1 cellular context compared by ENCODE assay signal in the genomic region with DNA sequence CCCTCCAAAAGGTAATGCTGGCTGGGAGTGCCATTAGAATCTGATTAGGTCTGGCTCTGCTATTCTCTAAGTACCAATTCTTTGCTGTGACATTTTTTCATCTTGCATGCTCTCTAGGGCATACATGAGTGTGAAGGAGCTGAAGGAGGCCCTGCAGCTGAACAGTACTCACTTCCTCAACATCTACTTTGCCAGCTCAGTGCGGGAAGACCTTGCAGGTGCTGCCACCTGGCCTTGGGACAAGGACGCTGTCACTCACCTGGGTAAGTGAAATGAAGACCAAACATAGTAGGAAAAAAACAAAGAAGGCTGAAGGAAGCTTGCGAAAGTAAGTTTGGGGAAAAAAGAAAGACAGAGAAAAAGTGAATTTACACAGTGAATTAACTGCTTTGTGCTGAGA.
TF ChIP-seq lines count a peak whose summit lies in the region.

No MANE protein-coding gene starts in this region.

TF ChIP-seq in GM23338, 12 proteins besides CTCF, POLR2A, EP300 and RAD21 (continued from another document):
- TF ChIP-seq, protein P1, sequence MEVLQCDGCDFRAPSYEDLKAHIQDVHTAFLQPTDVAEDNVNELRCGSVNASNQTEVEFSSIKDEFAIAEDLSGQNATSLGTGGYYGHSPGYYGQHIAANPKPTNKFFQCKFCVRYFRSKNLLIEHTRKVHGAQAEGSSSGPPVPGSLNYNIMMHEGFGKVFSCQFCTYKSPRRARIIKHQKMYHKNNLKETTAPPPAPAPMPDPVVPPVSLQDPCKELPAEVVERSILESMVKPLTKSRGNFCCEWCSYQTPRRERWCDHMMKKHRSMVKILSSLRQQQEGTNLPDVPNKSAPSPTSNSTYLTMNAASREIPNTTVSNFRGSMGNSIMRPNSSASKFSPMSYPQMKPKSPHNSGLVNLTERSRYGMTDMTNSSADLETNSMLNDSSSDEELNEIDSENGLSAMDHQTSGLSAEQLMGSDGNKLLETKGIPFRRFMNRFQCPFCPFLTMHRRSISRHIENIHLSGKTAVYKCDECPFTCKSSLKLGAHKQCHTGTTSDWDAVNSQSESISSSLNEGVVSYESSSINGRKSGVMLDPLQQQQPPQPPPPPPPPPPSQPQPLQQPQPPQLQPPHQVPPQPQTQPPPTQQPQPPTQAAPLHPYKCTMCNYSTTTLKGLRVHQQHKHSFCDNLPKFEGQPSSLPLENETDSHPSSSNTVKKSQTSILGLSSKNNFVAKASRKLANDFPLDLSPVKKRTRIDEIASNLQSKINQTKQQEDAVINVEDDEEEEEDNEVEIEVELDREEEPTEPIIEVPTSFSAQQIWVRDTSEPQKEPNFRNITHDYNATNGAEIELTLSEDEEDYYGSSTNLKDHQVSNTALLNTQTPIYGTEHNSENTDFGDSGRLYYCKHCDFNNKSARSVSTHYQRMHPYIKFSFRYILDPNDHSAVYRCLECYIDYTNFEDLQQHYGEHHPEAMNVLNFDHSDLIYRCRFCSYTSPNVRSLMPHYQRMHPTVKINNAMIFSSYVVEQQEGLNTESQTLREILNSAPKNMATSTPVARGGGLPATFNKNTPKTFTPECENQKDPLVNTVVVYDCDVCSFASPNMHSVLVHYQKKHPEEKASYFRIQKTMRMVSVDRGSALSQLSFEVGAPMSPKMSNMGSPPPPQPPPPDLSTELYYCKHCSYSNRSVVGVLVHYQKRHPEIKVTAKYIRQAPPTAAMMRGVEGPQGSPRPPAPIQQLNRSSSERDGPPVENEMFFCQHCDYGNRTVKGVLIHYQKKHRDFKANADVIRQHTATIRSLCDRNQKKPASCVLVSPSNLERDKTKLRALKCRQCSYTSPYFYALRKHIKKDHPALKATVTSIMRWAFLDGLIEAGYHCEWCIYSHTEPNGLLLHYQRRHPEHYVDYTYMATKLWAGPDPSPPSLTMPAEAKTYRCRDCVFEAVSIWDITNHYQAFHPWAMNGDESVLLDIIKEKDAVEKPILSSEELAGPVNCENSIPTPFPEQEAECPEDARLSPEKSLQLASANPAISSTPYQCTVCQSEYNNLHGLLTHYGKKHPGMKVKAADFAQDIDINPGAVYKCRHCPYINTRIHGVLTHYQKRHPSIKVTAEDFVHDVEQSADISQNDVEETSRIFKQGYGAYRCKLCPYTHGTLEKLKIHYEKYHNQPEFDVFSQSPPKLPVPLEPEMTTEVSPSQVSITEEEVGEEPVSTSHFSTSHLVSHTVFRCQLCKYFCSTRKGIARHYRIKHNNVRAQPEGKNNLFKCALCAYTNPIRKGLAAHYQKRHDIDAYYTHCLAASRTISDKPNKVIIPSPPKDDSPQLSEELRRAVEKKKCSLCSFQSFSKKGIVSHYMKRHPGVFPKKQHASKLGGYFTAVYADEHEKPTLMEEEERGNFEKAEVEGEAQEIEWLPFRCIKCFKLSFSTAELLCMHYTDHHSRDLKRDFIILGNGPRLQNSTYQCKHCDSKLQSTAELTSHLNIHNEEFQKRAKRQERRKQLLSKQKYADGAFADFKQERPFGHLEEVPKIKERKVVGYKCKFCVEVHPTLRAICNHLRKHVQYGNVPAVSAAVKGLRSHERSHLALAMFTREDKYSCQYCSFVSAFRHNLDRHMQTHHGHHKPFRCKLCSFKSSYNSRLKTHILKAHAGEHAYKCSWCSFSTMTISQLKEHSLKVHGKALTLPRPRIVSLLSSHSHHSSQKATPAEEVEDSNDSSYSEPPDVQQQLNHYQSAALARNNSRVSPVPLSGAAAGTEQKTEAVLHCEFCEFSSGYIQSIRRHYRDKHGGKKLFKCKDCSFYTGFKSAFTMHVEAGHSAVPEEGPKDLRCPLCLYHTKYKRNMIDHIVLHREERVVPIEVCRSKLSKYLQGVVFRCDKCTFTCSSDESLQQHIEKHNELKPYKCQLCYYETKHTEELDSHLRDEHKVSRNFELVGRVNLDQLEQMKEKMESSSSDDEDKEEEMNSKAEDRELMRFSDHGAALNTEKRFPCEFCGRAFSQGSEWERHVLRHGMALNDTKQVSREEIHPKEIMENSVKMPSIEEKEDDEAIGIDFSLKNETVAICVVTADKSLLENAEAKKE (CRISPR knock-in tag; IDR thresholded peaks at IDR 0.05), result no peak
- TF ChIP-seq, protein P2, sequence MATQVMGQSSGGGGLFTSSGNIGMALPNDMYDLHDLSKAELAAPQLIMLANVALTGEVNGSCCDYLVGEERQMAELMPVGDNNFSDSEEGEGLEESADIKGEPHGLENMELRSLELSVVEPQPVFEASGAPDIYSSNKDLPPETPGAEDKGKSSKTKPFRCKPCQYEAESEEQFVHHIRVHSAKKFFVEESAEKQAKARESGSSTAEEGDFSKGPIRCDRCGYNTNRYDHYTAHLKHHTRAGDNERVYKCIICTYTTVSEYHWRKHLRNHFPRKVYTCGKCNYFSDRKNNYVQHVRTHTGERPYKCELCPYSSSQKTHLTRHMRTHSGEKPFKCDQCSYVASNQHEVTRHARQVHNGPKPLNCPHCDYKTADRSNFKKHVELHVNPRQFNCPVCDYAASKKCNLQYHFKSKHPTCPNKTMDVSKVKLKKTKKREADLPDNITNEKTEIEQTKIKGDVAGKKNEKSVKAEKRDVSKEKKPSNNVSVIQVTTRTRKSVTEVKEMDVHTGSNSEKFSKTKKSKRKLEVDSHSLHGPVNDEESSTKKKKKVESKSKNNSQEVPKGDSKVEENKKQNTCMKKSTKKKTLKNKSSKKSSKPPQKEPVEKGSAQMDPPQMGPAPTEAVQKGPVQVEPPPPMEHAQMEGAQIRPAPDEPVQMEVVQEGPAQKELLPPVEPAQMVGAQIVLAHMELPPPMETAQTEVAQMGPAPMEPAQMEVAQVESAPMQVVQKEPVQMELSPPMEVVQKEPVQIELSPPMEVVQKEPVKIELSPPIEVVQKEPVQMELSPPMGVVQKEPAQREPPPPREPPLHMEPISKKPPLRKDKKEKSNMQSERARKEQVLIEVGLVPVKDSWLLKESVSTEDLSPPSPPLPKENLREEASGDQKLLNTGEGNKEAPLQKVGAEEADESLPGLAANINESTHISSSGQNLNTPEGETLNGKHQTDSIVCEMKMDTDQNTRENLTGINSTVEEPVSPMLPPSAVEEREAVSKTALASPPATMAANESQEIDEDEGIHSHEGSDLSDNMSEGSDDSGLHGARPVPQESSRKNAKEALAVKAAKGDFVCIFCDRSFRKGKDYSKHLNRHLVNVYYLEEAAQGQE (IDR thresholded peaks at IDR 0.05; ENCODE audit: unreplicated experiment), result no peak
